19 cellular contexts compared by ENCODE assay signal in genomic region chr14:81432171-81432570, GRCh38. TPM values are rescaled to one million over a fixed set of nuclear protein-coding genes. Genes with fewer than 3 reads are reported as not detected.
A peak's percentile ranks its signal among the peaks of the same experiment; 100 is the strongest.
DNase-seq lines count a peak whose midpoint lies in the region; ATAC-seq, FAIRE-seq and TF ChIP-seq lines count a peak whose summit lies in the region.
"Had no signal": no experiment of that assay in that cellular context is flagged by ENCODE, and none has a peak within 500 bp of the region (broad histone marks: within the 10 kb centered on the region; RNA-seq: fewer than 3 reads in every experiment).

No MANE protein-coding gene starts in this region.

- H3K9ac ChIP-seq in astrocyte (ENCODE audit: low read length), result no peak overlapping the region

- WGBS in lower leg skin, 2 donors, result 29 to 34% methylated on average over 3 of the region's 3 CpGs

- TF ChIP-seq POLR2A in lower leg skin (IDR thresholded peaks at IDR 0.05), result no peak

- no peak overlapping the region for H3K27ac ChIP-seq in astrocyte (ENCODE audit: low read depth, low read length)

- H3K9me3 ChIP-seq in astrocyte (ENCODE audit: insufficient read depth, low read depth, low read length), result no peaks in the 10 kb centered on the region
- H3K9me3 ChIP-seq: HAP-1 had no signal

- H3K4me3 Mint-ChIP-seq in astrocyte (ENCODE audit: unreplicated experiment), result no peak overlapping the region

- H3K4me2 ChIP-seq in astrocyte (ENCODE audit: low read length), result no peak overlapping the region

- no peak overlapping the region for H2AFZ ChIP-seq in astrocyte (ENCODE audit: low read depth, low read length)

- ATAC-seq in HG02852 (IDR thresholded peaks at IDR 0.05; ENCODE audit: unreplicated experiment), result no peak
- ATAC-seq in HG03432 (IDR thresholded peaks at IDR 0.05; ENCODE audit: unreplicated experiment), result no peak
- ATAC-seq: Panc1 had no signal

- peaks cover 39% of the 10 kb centered on the region for H3K27me3 ChIP-seq in astrocyte (ENCODE audit: insufficient read depth, low read length)

- intact Hi-C loops in lower leg skin (cut with DNase I; ENCODE audit: low total_unique reads), result no loop called here

- TF ChIP-seq CTCF in astrocyte (IDR thresholded peaks at IDR 0.05; ENCODE audit: insufficient read depth, low read depth, low read length), result no peak
- TF ChIP-seq CTCF in fibroblast of the aortic adventitia (IDR thresholded peaks at IDR 0.05; ENCODE audit: insufficient read depth, low read length), result no peak
- no peak for TF ChIP-seq CTCF in lower leg skin (IDR thresholded peaks at IDR 0.05)

- H3K36me3 Mint-ChIP-seq in astrocyte (ENCODE audit: low read depth, unreplicated experiment), result no peaks in the 10 kb centered on the region

- H3K79me2 ChIP-seq in astrocyte (ENCODE audit: insufficient read depth, low read length), result no peaks in the 10 kb centered on the region

- H3K36me3 ChIP-seq in astrocyte (ENCODE audit: insufficient read depth, low read length), result no peaks in the 10 kb centered on the region
- H3K36me3 ChIP-seq: HAP-1 had no signal

- peaks cover 11% of the 10 kb centered on the region for H3K4me1 ChIP-seq in astrocyte (ENCODE audit: insufficient read depth, low read length)

- H3K9me3 Mint-ChIP-seq in astrocyte (ENCODE audit: unreplicated experiment), result peaks cover 5% of the 10 kb centered on the region

- no peak overlapping the region for H3K27ac Mint-ChIP-seq in astrocyte (ENCODE audit: unreplicated experiment)

- no peaks in the 10 kb centered on the region for H4K20me1 ChIP-seq in astrocyte (ENCODE audit: insufficient read depth, low read length)

- peaks cover 7% of the 10 kb centered on the region for H3K4me1 Mint-ChIP-seq in astrocyte (ENCODE audit: low read depth, unreplicated experiment)

- H3K4me3 ChIP-seq in astrocyte (ENCODE audit: insufficient read depth, low read depth, low read length) (no peak overlapping the region), fibroblast of the aortic adventitia (ENCODE audit: low read depth, low read length) (no peak overlapping the region), lower leg skin (ENCODE audit: low read depth, poor library complexity, severe bottlenecking) (no peak overlapping the region)
- H3K4me3 ChIP-seq: HAP-1 had no signal

- DNase-seq in DMS 273 treated with DMSO at 0.1 percent for 48 hours (lab: John Stamatoyannopoulos, UW), result peak; percentile 30
- peak; percentile 9 for DNase-seq in M059J (ENCODE audit: low read depth)
- DNase-seq in astrocyte (ENCODE audit: low read depth), result peak; percentile 51
- DNase-seq in fibroblast of the aortic adventitia (ENCODE audit: low read depth), result peak; percentile 31
- no peak for DNase-seq in lower leg skin (ENCODE audit: low spot score in 2 of 2)
- no peak for DNase-seq in NCI-H1417 (lab: John Stamatoyannopoulos, UW)
- DNase-seq: C1 segment of cervical spinal cord, DMS153, IMR-90, NCI-H1092 treated with DMSO at 0.1 percent for 48 hours, NCI-H1930, NCI-H2171, NCI-H82, SHP77 had no signal

- FAIRE-seq in astrocyte (lab: Jason Lieb, UNC), result no peak
- FAIRE-seq: A204.1 had no signal

- peaks cover 9% of the 10 kb centered on the region for H3K27me3 Mint-ChIP-seq in astrocyte (ENCODE audit: low read depth, unreplicated experiment)

RNA-seq across cellular contexts. Expression of gene STON2, which starts 32.0 kb away (rescaled TPM):
- total RNA-seq in M059J (2014; rRNA removed; shearing (Covaris generic)), result 0.20 and 1.3 TPM in 2 replicates
- total RNA-seq in astrocyte, result 39.7 and 52.9 TPM in 2 replicates
- 3.3 and 4.5 TPM in 2 replicates for total RNA-seq in fibroblast of the aortic adventitia (ENCODE audit: low replicate concordance)
- 10 to 100 TPM; 12.5 to 21.8 (median 16.1) TPM for total RNA-seq in lower leg skin
- total RNA-seq: IMR-90 had no signal

Comparison
In these comparisons a context has a peak if more than half of its experiments do, and no peak if none do; other contexts are left out.
1. DNase-seq: peak in DMS 273 treated with DMSO at 0.1 percent for 48 hours (single experiment), M059J (single experiment), astrocyte (single experiment) and fibroblast of the aortic adventitia (single experiment); none in lower leg skin (0 of 2) and NCI-H1417 (0 of 3).